Comparison of ENCODE assay signal across 10 cellular contexts in genomic region chr5:124888050-124888506, GRCh38.
DNase-seq lines count a peak whose midpoint lies in the region; ATAC-seq, FAIRE-seq and TF ChIP-seq lines count a peak whose summit lies in the region.
"Had no signal": no experiment of that assay in that cellular context is flagged by ENCODE, and none has a peak within 500 bp of the region (broad histone marks: within the 10 kb centered on the region; RNA-seq: fewer than 3 reads in every experiment).

No MANE protein-coding gene starts in this region.

- TF ChIP-seq CTCF in BE2C (IDR thresholded peaks at IDR 0.05; ENCODE audit: low read depth, low read length): peak; percentile 55
- peak; percentile 45 for TF ChIP-seq CTCF in HepG2 (CRISPR knock-in tag; IDR thresholded peaks at IDR 0.05)

- H3K79me2 ChIP-seq in HepG2 (ENCODE audit: insufficient read depth, low read length): no peaks in the 10 kb centered on the region

- peak in 1 of 2 experiments; percentile 13; a peak in 1 of 4 replicates for TF ChIP-seq EP300 in HepG2 (IDR thresholded peaks at IDR 0.05; ENCODE audit: low read depth in 2 of 2, low read length in 2 of 2)
- TF ChIP-seq EP300 in HepG2 (CRISPR knock-in tag; IDR thresholded peaks at IDR 0.05; ENCODE audit: borderline replicate concordance): no peak

- no peak overlapping the region for H3K4me3 Mint-ChIP-seq in naive thymus-derived CD8-positive, alpha-beta T cell
- H3K4me3 Mint-ChIP-seq: stimulated activated memory B cell treated with anti-CD40 and anti-IgM and Interleukin-4, amounts not matched to agents 10 μg/mL and 1 μg/mL and 100 μg/mL, for 72 hours had no signal

- H3K27me3 ChIP-seq in BE2C: no peaks in the 10 kb centered on the region
- no peaks in the 10 kb centered on the region for H3K27me3 ChIP-seq in HepG2 (ENCODE audit: control insufficient read depth in 1 of 2, insufficient read depth in 2 of 2, low read length in 2 of 2)

- no peaks in the 10 kb centered on the region for H3K27me3 Mint-ChIP-seq in naive thymus-derived CD8-positive, alpha-beta T cell
- H3K27me3 Mint-ChIP-seq: stimulated activated memory B cell treated with anti-CD40 and anti-IgM and Interleukin-4, amounts not matched to agents 10 μg/mL and 1 μg/mL and 100 μg/mL, for 72 hours had no signal

- H3K9me3 ChIP-seq in BE2C (no peaks in the 10 kb centered on the region), HepG2 (ENCODE audit: low read length) (no peaks in the 10 kb centered on the region)

- peak; percentile 100 for ATAC-seq in HepG2
- no peak for ATAC-seq in naive thymus-derived CD8-positive, alpha-beta T cell
- no peak for ATAC-seq in HG02571 (IDR thresholded peaks at IDR 0.05; ENCODE audit: unreplicated experiment)
- ATAC-seq: stimulated activated memory B cell treated with anti-CD40 and anti-IgM and Interleukin-4, amounts not matched to agents 10 μg/mL and 1 μg/mL and 100 μg/mL, for 72 hours had no signal

- H3K4me1 ChIP-seq in BE2C (peaks cover 13% of the 10 kb centered on the region), HepG2 (ENCODE audit: insufficient read depth, low read length) (peaks cover 26% of the 10 kb centered on the region)

- peaks cover 0 to 2% (median 0%) of the 10 kb centered on the region in 9 donors for H3K9me3 Mint-ChIP-seq in naive thymus-derived CD8-positive, alpha-beta T cell
- H3K9me3 Mint-ChIP-seq: stimulated activated memory B cell treated with anti-CD40 and anti-IgM and Interleukin-4, amounts not matched to agents 10 μg/mL and 1 μg/mL and 100 μg/mL, for 72 hours had no signal

- no peaks in the 10 kb centered on the region for H3K36me3 Mint-ChIP-seq in naive thymus-derived CD8-positive, alpha-beta T cell
- H3K36me3 Mint-ChIP-seq: stimulated activated memory B cell treated with anti-CD40 and anti-IgM and Interleukin-4, amounts not matched to agents 10 μg/mL and 1 μg/mL and 100 μg/mL, for 72 hours had no signal

- no peak for TF ChIP-seq POLR2A in HepG2 (IDR thresholded peaks at IDR 0.05; ENCODE audit: insufficient read depth in 1 of 2, low read depth in 2 of 2, low read length in 2 of 2)

- in situ Hi-C loops in HepG2 (cut with HindIII; ENCODE audit: extremely low pct_ligation_motif_present, low pct_unique_long_range_greater_than_20kb): no loop called here

- intact Hi-C loops in HepG2 (cut with micrococcal nuclease; ENCODE audit: unreplicated experiment): loop anchor here (2.0 kb wide), 1 partner anchor 63 kb away; no protein-coding TSS in a partner anchor

- CTCF ChIA-PET in HepG2 (lab: Yijun Ruan, JAX; ENCODE audit: low intra/inter-chr PET ratio, low total read pairs): no interaction called here

- H3K4me1 Mint-ChIP-seq in naive thymus-derived CD8-positive, alpha-beta T cell: no peaks in the 10 kb centered on the region
- H3K4me1 Mint-ChIP-seq: stimulated activated memory B cell treated with anti-CD40 and anti-IgM and Interleukin-4, amounts not matched to agents 10 μg/mL and 1 μg/mL and 100 μg/mL, for 72 hours had no signal

- DNase-seq in BE2C (peak; percentile 47), Kasumi-1 (lab: John Stamatoyannopoulos, UW) (peak; percentile 51 to 71), SW480 (ENCODE audit: low spot score) (peak; percentile 39), HepG2 (ENCODE audit: low spot score) (peak; percentile 53), SW 1271 (lab: John Stamatoyannopoulos, UW) (no peak), inferior parietal cortex (ENCODE audit: extremely low spot score) (no peak)
- no peak for DNase-seq in naive thymus-derived CD8-positive, alpha-beta T cell
- DNase-seq: NCI-H774 had no signal

- H3K27ac Mint-ChIP-seq in naive thymus-derived CD8-positive, alpha-beta T cell: no peak overlapping the region
- H3K27ac Mint-ChIP-seq: stimulated activated memory B cell treated with anti-CD40 and anti-IgM and Interleukin-4, amounts not matched to agents 10 μg/mL and 1 μg/mL and 100 μg/mL, for 72 hours had no signal

- H3K4me3 ChIP-seq in BE2C (ENCODE audit: low read depth, low read length) (peak overlapping the region; percentile 3; the same call in 1 of the 2 replicates), HepG2 (replicated peaks in 1 of 3; ENCODE audit: insufficient read depth in 1 of 3, low read depth in 2 of 3, low read length in 3 of 3) (peak overlapping the region; percentile 4 to 66 (median 52); a peak in 4 of 6 replicates)

- H2AFZ ChIP-seq in HepG2 (ENCODE audit: low read length): peak overlapping the region; percentile 17

- peak overlapping the region; percentile 78 for H3K4me2 ChIP-seq in HepG2 (ENCODE audit: low read depth, low read length)

- H3K36me3 ChIP-seq in BE2C (no peaks in the 10 kb centered on the region), HepG2 (replicated peaks in 1 of 2; ENCODE audit: control insufficient read depth in 1 of 2, insufficient read depth in 2 of 2, low read length in 2 of 2) (no peaks in the 10 kb centered on the region)

- TF ChIP-seq RAD21 in HepG2 (CRISPR knock-in tag; IDR thresholded peaks at IDR 0.05): no peak

- no peaks in the 10 kb centered on the region for H4K20me1 ChIP-seq in HepG2 (ENCODE audit: insufficient read depth, low read length)

- peak overlapping the region; percentile 37; the same call in 1 of the 2 replicates for H3K9ac ChIP-seq in HepG2 (ENCODE audit: insufficient read depth, low read depth, low read length)

- WGBS in HepG2 (ENCODE audit: low lambda C conversion rate): 0% methylated on average over 5 of the region's 6 CpGs

- no peak overlapping the region for H3K27ac ChIP-seq in HepG2 (ENCODE audit: extremely low read length, insufficient read depth, low read length)

- no TSS peak for BruUV-seq in HepG2 (replicated peaks; lab: Mats Ljungman, UMichigan)

- POLR2A ChIA-PET in HepG2 (lab: Yijun Ruan, JAX): no interaction called here
- POLR2A ChIA-PET in naive thymus-derived CD8-positive, alpha-beta T cell (lab: Charles Lee): no interaction called here

- FAIRE-seq in HepG2 (lab: Jason Lieb, UNC): peak; percentile 15

TF ChIP-seq in HepG2, 621 proteins besides CTCF, POLR2A, EP300 and RAD21 (continues in another document):
- TF ChIP-seq HNF1A (IDR thresholded peaks at IDR 0.05; ENCODE audit: low read depth): peak; percentile 83
- TF ChIP-seq HNF1A (CRISPR knock-in tag; IDR thresholded peaks at IDR 0.05; ENCODE audit: borderline replicate concordance): peak; percentile 70; the same call in 1 of the 2 replicates
- TF ChIP-seq RCOR2 (CRISPR knock-in tag; IDR thresholded peaks at IDR 0.05): no peak
- 0 out of 2 replicates have a peak, but pooled peaks have one; percentile 25 for TF ChIP-seq CEBPG (CRISPR knock-in tag; IDR thresholded peaks at IDR 0.05)
- no peak for TF ChIP-seq PHF20 (CRISPR knock-in tag; IDR thresholded peaks at IDR 0.05)
- TF ChIP-seq ZNF674 (CRISPR knock-in tag; IDR thresholded peaks at IDR 0.05; ENCODE audit: low read depth): no peak
- peak; percentile 12; the same call in 1 of the 2 replicates for TF ChIP-seq SMC3 (IDR thresholded peaks at IDR 0.05; ENCODE audit: low read length)
- TF ChIP-seq ZNF644 (CRISPR knock-in tag; IDR thresholded peaks at IDR 0.05; ENCODE audit: low read depth): 0 out of 2 replicates have a peak, but pooled peaks have one; percentile 36
- TF ChIP-seq FOXA3 (CRISPR knock-in tag; IDR thresholded peaks at IDR 0.05): peak; percentile 29; the same call in 1 of the 2 replicates
- TF ChIP-seq POGZ (CRISPR knock-in tag; IDR thresholded peaks at IDR 0.05): peak; percentile 21; the same call in 1 of the 2 replicates
- TF ChIP-seq SIX1 (CRISPR knock-in tag; IDR thresholded peaks at IDR 0.05; ENCODE audit: borderline replicate concordance): peak; percentile 61; the same call in 1 of the 2 replicates
- no peak for TF ChIP-seq RFXANK (CRISPR knock-in tag; IDR thresholded peaks at IDR 0.05)
- peak; percentile 10; the same call in 1 of the 2 replicates for TF ChIP-seq ZMYM4 (CRISPR knock-in tag; IDR thresholded peaks at IDR 0.05)
- no peak for TF ChIP-seq SOX6 (IDR thresholded peaks at IDR 0.05)
- peak; percentile 31; the same call in 1 of the 2 replicates for TF ChIP-seq SOX6 (CRISPR knock-in tag; IDR thresholded peaks at IDR 0.05)
- no peak for TF ChIP-seq IKZF4 (CRISPR knock-in tag; IDR thresholded peaks at IDR 0.05; ENCODE audit: borderline replicate concordance, low read depth, not compliant biosample characterization)
- peak; percentile 32; the same call in 1 of the 2 replicates for TF ChIP-seq BCL6 (CRISPR knock-in tag; IDR thresholded peaks at IDR 0.05)

Comparison
In these comparisons a context has a peak if more than half of its experiments do, and no peak if none do; other contexts are left out.
1. DNase-seq: peak in BE2C (single experiment), Kasumi-1 (2 of 2), SW480 (single experiment) and HepG2 (single experiment); none in naive thymus-derived CD8-positive, alpha-beta T cell (0 of 10), SW 1271 (0 of 2) and inferior parietal cortex (single experiment).